9 cellular contexts compared by ENCODE assay signal in the genomic region with DNA sequence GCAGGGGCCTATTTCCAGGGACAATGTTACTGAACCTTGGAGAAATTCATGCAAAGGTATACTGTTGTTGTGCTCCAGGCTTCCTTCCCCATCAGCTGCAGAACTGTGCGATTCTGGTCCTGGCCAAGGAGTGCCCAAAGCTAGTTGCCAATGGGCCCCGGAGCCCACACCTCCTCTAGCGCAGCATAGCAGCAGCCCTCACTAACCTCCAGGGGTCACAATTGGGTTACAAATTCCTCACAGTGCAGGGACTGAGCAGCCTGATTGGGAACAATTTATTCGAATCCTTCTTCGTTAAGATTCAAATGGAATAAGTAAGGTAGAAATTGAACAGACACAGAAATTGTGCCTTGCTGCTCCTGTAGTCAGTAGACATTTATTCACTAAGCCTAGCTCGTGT.
DNase-seq lines count a peak whose midpoint lies in the region; TF ChIP-seq lines count a peak whose summit lies in the region.
"Had no signal": no experiment of that assay in that cellular context is flagged by ENCODE, and none has a peak within 500 bp of the region (broad histone marks: within the 10 kb centered on the region; RNA-seq: fewer than 3 reads in every experiment).

No MANE protein-coding gene starts in this region.

- peaks cover 8% of the 10 kb centered on the region for H3K4me1 Mint-ChIP-seq in endothelial cell (ENCODE audit: unreplicated experiment)

- peak; percentile 25 for TF ChIP-seq CTCF in endothelial cell (IDR thresholded peaks at IDR 0.05; ENCODE audit: unreplicated experiment)

- DNase-seq in ELR (ENCODE audit: low read depth) (peak; percentile 16), NCI-H524 treated with DMSO at 0.1 percent for 48 hours (lab: John Stamatoyannopoulos, UW) (peak; percentile 49), endothelial cell (ENCODE audit: low spot score) (peak; percentile 56), myocyte (ENCODE audit: low read depth) (peak; percentile 24), glomerular visceral epithelial cell (ENCODE audit: extremely low spot score) (no peak), cortex of kidney (lab: John Stamatoyannopoulos, UW) (no peak)
- DNase-seq in activated CD4-positive, alpha-beta T cell treated with anti-CD3 and anti-CD28 coated beads, Interleukin-2, amount 50 U/mL, for 4 hours, result no peak
- DNase-seq in stimulated activated CD4-positive, alpha-beta T cell treated with anti-CD3 and anti-CD28 coated beads, Interleukin-2, amount 100 ng/mL, for 48 hours, result no peak
- DNase-seq: activated CD4-positive, alpha-beta T cell treated with anti-CD3 and anti-CD28 coated beads, Interleukin-2, amount 50 U/mL, for 1 hour had no signal

- no peak overlapping the region for H3K27ac Mint-ChIP-seq in endothelial cell (ENCODE audit: unreplicated experiment)

- peaks cover 3% of the 10 kb centered on the region for H3K27me3 Mint-ChIP-seq in endothelial cell (ENCODE audit: unreplicated experiment)

- no peak overlapping the region for H3K4me3 Mint-ChIP-seq in endothelial cell (ENCODE audit: unreplicated experiment)

- H3K9me3 Mint-ChIP-seq in endothelial cell (ENCODE audit: unreplicated experiment), result peaks cover 4% of the 10 kb centered on the region

- H3K36me3 Mint-ChIP-seq in endothelial cell (ENCODE audit: low read depth, unreplicated experiment), result no peaks in the 10 kb centered on the region

Comparison
In these comparisons a context has a peak if more than half of its experiments do, and no peak if none do; other contexts are left out.
1. DNase-seq: peak in ELR (single experiment), NCI-H524 treated with DMSO at 0.1 percent for 48 hours (single experiment), endothelial cell (single experiment) and myocyte (single experiment); none in activated CD4-positive, alpha-beta T cell treated with anti-CD3 and anti-CD28 coated beads, Interleukin-2, amount 50 U/mL, for 4 hours (0 of 2), glomerular visceral epithelial cell (single experiment), stimulated activated CD4-positive, alpha-beta T cell treated with anti-CD3 and anti-CD28 coated beads, Interleukin-2, amount 100 ng/mL, for 48 hours (0 of 2) and cortex of kidney (single experiment).